ENCODE assay signal across 8 cellular contexts in genomic region chr13:114131581-114132418, GRCh38. TPM values are rescaled to one million over a fixed set of nuclear protein-coding genes. Genes with fewer than 3 reads are reported as not detected.
DNase-seq lines count a peak whose midpoint lies in the region; ATAC-seq and TF ChIP-seq lines count a peak whose summit lies in the region.

No MANE protein-coding gene starts in this region.

- POLR2A ChIA-PET in WTC11 (lab: Charles Lee), result interaction anchor here (0.6 kb wide), 1 partner anchor 13 kb away, joined by 3 read pairs; no protein-coding TSS in a partner anchor
- POLR2A ChIA-PET in naive thymus-derived CD8-positive, alpha-beta T cell (lab: Charles Lee), result interaction anchor here (0.6 to 13.0 kb wide), 25 partner anchors 9 to 206 kb away, joined by 3 to 207 read pairs (median 7); no protein-coding TSS in a partner anchor

- peak overlapping the region; percentile 78 for H3K27ac ChIP-seq in epithelial cell of prostate

- no peak for TF ChIP-seq CTCF in WTC11 (IDR thresholded peaks at IDR 0.05)

- ATAC-seq in HG03135 (IDR thresholded peaks at IDR 0.05; ENCODE audit: unreplicated experiment), result peak; percentile 3
- peak; percentile 13 for ATAC-seq in WTC11
- peak; percentile 8 for ATAC-seq in naive thymus-derived CD8-positive, alpha-beta T cell
- ATAC-seq in HG03025 (IDR thresholded peaks at IDR 0.05; ENCODE audit: low FRiP score, unreplicated experiment), result no peak

- peak; percentile 49 for DNase-seq in activated CD4-positive, CD25-positive, alpha-beta regulatory T cell treated with anti-CD3 and anti-CD28 coated beads, Interleukin-2, amount 50 U/mL, for 72 hours
- no peak for DNase-seq in activated CD4-positive, CD25-positive, alpha-beta regulatory T cell (lab: John Stamatoyannopoulos, UW)
- no peak for DNase-seq in WTC11 (ENCODE audit: low spot score)
- no peak for DNase-seq in epithelial cell of prostate (ENCODE audit: low read depth, low spot score)
- peak in 6 of 10 donors; percentile 40 to 62 (median 51) for DNase-seq in naive thymus-derived CD8-positive, alpha-beta T cell
- DNase-seq in NCI-H1048 (lab: John Stamatoyannopoulos, UW), result no peak

- peak overlapping the region; percentile 93 for H3K4me3 Mint-ChIP-seq in WTC11
- peak overlapping the region; percentile 94 to 100 (median 98) for H3K4me3 Mint-ChIP-seq in naive thymus-derived CD8-positive, alpha-beta T cell

- peak overlapping the region; percentile 46; the same call in 1 of the 2 replicates for H3K27ac Mint-ChIP-seq in WTC11
- H3K27ac Mint-ChIP-seq in naive thymus-derived CD8-positive, alpha-beta T cell, result peak overlapping the region; percentile 88 to 100 (median 98)

- H3K36me3 Mint-ChIP-seq in WTC11, result no peaks in the 10 kb centered on the region
- H3K36me3 Mint-ChIP-seq in naive thymus-derived CD8-positive, alpha-beta T cell, result peaks cover 11 to 21% (median 14%) of the 10 kb centered on the region in 3 donors

- peaks cover 10% of the 10 kb centered on the region for H3K27me3 Mint-ChIP-seq in WTC11 (ENCODE audit: low read depth)
- peaks cover 0 to 2% (median 0%) of the 10 kb centered on the region in 5 donors for H3K27me3 Mint-ChIP-seq in naive thymus-derived CD8-positive, alpha-beta T cell

- H3K9me3 Mint-ChIP-seq in WTC11, result no peaks in the 10 kb centered on the region
- H3K9me3 Mint-ChIP-seq in naive thymus-derived CD8-positive, alpha-beta T cell, result peaks cover 0 to 3% (median 0%) of the 10 kb centered on the region in 9 donors

- CTCF ChIA-PET in WTC11 (lab: Charles Lee), result interaction anchor here (0.7 to 2.5 kb wide), 3 partner anchors 19 to 97 kb away, joined by 3 to 8 read pairs (median 3); no protein-coding TSS in a partner anchor

- peaks cover 53% of the 10 kb centered on the region for H3K4me1 Mint-ChIP-seq in WTC11
- H3K4me1 Mint-ChIP-seq in naive thymus-derived CD8-positive, alpha-beta T cell, result peaks cover 45 to 72% (median 65%) of the 10 kb centered on the region in 4 donors

TF ChIP-seq in WTC11, 78 proteins besides CTCF, POLR2A, EP300 and RAD21 (continues in another document):
- TF ChIP-seq ZNF138 (CRISPR knock-in tag; conservative IDR thresholded peaks at IDR 0.05), result no peak
- TF ChIP-seq USF2 (CRISPR knock-in tag; IDR thresholded peaks at IDR 0.05), result no peak
- TF ChIP-seq PREB (CRISPR knock-in tag; IDR thresholded peaks at IDR 0.05; ENCODE audit: borderline replicate concordance), result no peak
- no peak for TF ChIP-seq ELF4 (CRISPR knock-in tag; IDR thresholded peaks at IDR 0.05; ENCODE audit: low read depth)
- TF ChIP-seq MAX (CRISPR knock-in tag; IDR thresholded peaks at IDR 0.05), result no peak; the same call in 1 of the 2 replicates
- no peak for TF ChIP-seq E2F4 (CRISPR knock-in tag; IDR thresholded peaks at IDR 0.05; ENCODE audit: borderline replicate concordance, low read depth)
- TF ChIP-seq FOXP1 (CRISPR knock-in tag; IDR thresholded peaks at IDR 0.05; ENCODE audit: borderline replicate concordance), result peak; percentile 40; the same call in 1 of the 2 replicates
- TF ChIP-seq ZBTB43 (CRISPR knock-in tag; IDR thresholded peaks at IDR 0.05), result 0 out of 2 replicates have a peak, but pooled peaks have one; percentile 66
- TF ChIP-seq USF1 (CRISPR knock-in tag; IDR thresholded peaks at IDR 0.05), result no peak
- TF ChIP-seq ATF1 (CRISPR knock-in tag; IDR thresholded peaks at IDR 0.05), result 0 out of 2 replicates have a peak, but pooled peaks have one; percentile 21
- no peak for TF ChIP-seq ZNF396 (CRISPR knock-in tag; IDR thresholded peaks at IDR 0.05; ENCODE audit: borderline replicate concordance)
- TF ChIP-seq ZNF532 (CRISPR knock-in tag; IDR thresholded peaks at IDR 0.05; ENCODE audit: borderline replicate concordance), result no peak

RNA-seq across cellular contexts. Expression of gene RASA3, which starts 0.6 kb away (rescaled TPM):
- total RNA-seq in WTC11 (2021), result 16.5 to 22.3 TPM (median 16.9 TPM) in 3 replicates
- 100 to 1,000 TPM; 194 to 196 TPM for total RNA-seq in naive thymus-derived CD8-positive, alpha-beta T cell
- 100 to 1,000 TPM in 2 of 3 donors, 10 to 100 TPM in 1; 62.2 to 169 (median 105) TPM for polyA plus RNA-seq in naive thymus-derived CD8-positive, alpha-beta T cell

RNA-seq across cellular contexts. Expression of gene CFAP97D2, which starts 47.3 kb away (rescaled TPM):
- not detected in 3 replicates for total RNA-seq in WTC11 (2021)
- total RNA-seq in naive thymus-derived CD8-positive, alpha-beta T cell, result 1 to 10 TPM; 1.5 to 2.0 TPM
- polyA plus RNA-seq in naive thymus-derived CD8-positive, alpha-beta T cell, result 1 to 10 TPM; 2.6 to 4.8 (median 3.7) TPM

Comparison
In these comparisons a context has a peak if more than half of its experiments do, and no peak if none do; other contexts are left out.
1. DNase-seq: peak in activated CD4-positive, CD25-positive, alpha-beta regulatory T cell treated with anti-CD3 and anti-CD28 coated beads, Interleukin-2, amount 50 U/mL, for 72 hours (single experiment) and naive thymus-derived CD8-positive, alpha-beta T cell (6 of 10); none in activated CD4-positive, CD25-positive, alpha-beta regulatory T cell (0 of 4), WTC11 (single experiment), epithelial cell of prostate (single experiment) and NCI-H1048 (single experiment).